ENCODE assay signal across 1 cellular context in genomic region chr5:163459465-163459887, GRCh38.
TF ChIP-seq lines count a peak whose summit lies in the region.

No MANE protein-coding gene starts in this region.

TF ChIP-seq in endothelial cell of umbilical vein, 7 proteins besides CTCF, POLR2A, EP300 and RAD21:
- no peak for TF ChIP-seq POLR2AphosphoS5 (IDR thresholded peaks at IDR 0.05; ENCODE audit: insufficient read depth, low read depth, low read length)
- no peak for TF ChIP-seq MAX (IDR thresholded peaks at IDR 0.05; ENCODE audit: insufficient read depth, insufficient read length)
